In genomic region chr1:84480658-84481057, GRCh38 we compare ENCODE assay signal across 13 cellular contexts. TPM values are rescaled to one million over a fixed set of nuclear protein-coding genes. Genes with fewer than 3 reads are reported as not detected.
DNase-seq lines count a peak whose midpoint lies in the region; ATAC-seq, FAIRE-seq and TF ChIP-seq lines count a peak whose summit lies in the region.
"Had no signal": no experiment of that assay in that cellular context is flagged by ENCODE, and none has a peak within 500 bp of the region (broad histone marks: within the 10 kb centered on the region; RNA-seq: fewer than 3 reads in every experiment).

No MANE protein-coding gene starts in this region.

- H3K4me1 ChIP-seq in K562 (replicated peaks in 1 of 2; ENCODE audit: control insufficient read depth in 2 of 2, insufficient read depth in 2 of 2, low read length in 2 of 2) = peaks cover 0 to 5% of the 10 kb centered on the region in 2 experiments; a peak in 2 of 5 replicates

- no peak overlapping the region for H2AFZ ChIP-seq in K562 (ENCODE audit: low read depth, low read length)

- H3K4me1 Mint-ChIP-seq in neural crest cell (peaks cover 24% of the 10 kb centered on the region), T-helper 17 cell (peaks cover 32% of the 10 kb centered on the region)

- H3K9ac ChIP-seq in K562 (ENCODE audit: insufficient read depth in 1 of 2, low read depth in 2 of 2, low read length in 2 of 2) = peak overlapping the region in 1 of 2 experiments; percentile 92; a peak in 2 of 4 replicates

- no peaks in the 10 kb centered on the region for H3K9me1 ChIP-seq in K562 (ENCODE audit: control insufficient read depth, insufficient read depth, low read length)

- TF ChIP-seq CTCF in GM06990 (IDR thresholded peaks at IDR 0.05; ENCODE audit: insufficient read depth, low read length, poor library complexity, severe bottlenecking) (no peak), K562 (IDR thresholded peaks at IDR 0.05 in 2 of 3, conservative IDR thresholded peaks at IDR 0.05 in 1 of 3; ENCODE audit: insufficient read depth in 2 of 3, low read depth in 1 of 3, low read length in 3 of 3) (no peak), neural crest cell (conservative IDR thresholded peaks at IDR 0.05) (no peak), RWPE1 (conservative IDR thresholded peaks at IDR 0.05; ENCODE audit: low read depth) (no peak)

- DNase-seq in GM06990 (ENCODE audit: extremely low read depth, insufficient read length) = no peak
- DNase-seq in K562 (ENCODE audit: extremely low read depth in 1 of 4, low spot score in 3 of 4) = no peak
- no peak for DNase-seq in neural crest cell (ENCODE audit: low read depth, low spot score)
- no peak for DNase-seq in T-helper 17 cell
- no peak for DNase-seq in cortex of kidney (lab: John Stamatoyannopoulos, UW)
- DNase-seq in LoVo (ENCODE audit: low spot score) = no peak
- no peak for DNase-seq in RWPE1 (ENCODE audit: low spot score)
- DNase-seq: cerebellar nuclear complex; stimulated activated naive CD4-positive, alpha-beta T cell treated with Interleukin-2 at 50 U/mL for 16 hours had no signal

- WGBS in K562 (ENCODE audit: insufficient coverage, low coverage, missing lambda C conversion rate) = 27% methylated on average over 4 of the region's 4 CpGs

- H3K27me3 ChIP-seq in GM06990 (replicated peaks; ENCODE audit: control insufficient read depth, insufficient read depth, low read length) = no peaks in the 10 kb centered on the region
- no peaks in the 10 kb centered on the region; a peak in 1 of 5 replicates for H3K27me3 ChIP-seq in K562 (ENCODE audit: control insufficient read depth in 2 of 2, insufficient read depth in 2 of 2, low read length in 2 of 2)
- H3K27me3 ChIP-seq: SJSA1 had no signal

- CTCF ChIA-PET in K562 (lab: Yijun Ruan, JAX; ENCODE audit: low intra/inter-chr PET ratio) = no interaction called here
- CTCF ChIA-PET in RWPE1 (lab: Yijun Ruan, JAX) = interaction anchor here (0.6 to 1.6 kb wide), 2 partner anchors 140 to 342 kb away, joined by 4 to 5 read pairs; no protein-coding TSS in a partner anchor

- H3K27me3 Mint-ChIP-seq in neural crest cell (ENCODE audit: low read depth) = peaks cover 30% of the 10 kb centered on the region
- peaks cover 3% of the 10 kb centered on the region for H3K27me3 Mint-ChIP-seq in T-helper 17 cell

- H3K4me3 Mint-ChIP-seq in neural crest cell (peak overlapping the region; percentile 60), T-helper 17 cell (no peak overlapping the region)

- peak overlapping the region; percentile 95; the same call in 1 of the 2 replicates for H3K4me2 ChIP-seq in K562 (ENCODE audit: insufficient read depth, low read length)

- BruUV-seq in K562 (replicated peaks; lab: Mats Ljungman, UMichigan) = no TSS peak

- H3K9me3 Mint-ChIP-seq in neural crest cell = peaks cover 13% of the 10 kb centered on the region

- intact Hi-C loops in K562 (cut with micrococcal nuclease) = no loop called here

- peaks cover 9% of the 10 kb centered on the region for H3K9me3 ChIP-seq in K562 (replicated peaks; ENCODE audit: control insufficient read depth, insufficient read depth, low read depth, low read length)
- no peaks in the 10 kb centered on the region for H3K9me3 ChIP-seq in T-helper 17 cell (ENCODE audit: control insufficient read depth, low read length, poor library complexity, severe bottlenecking)
- H3K9me3 ChIP-seq: neutrophil, SJSA1 had no signal

- H3K4me3 ChIP-seq in GM06990 (replicated peaks; ENCODE audit: low read depth, low read length) (peak overlapping the region; percentile 84), K562 (peak overlapping the region; percentile 89)

- POLR2A ChIA-PET in K562 (lab: Yijun Ruan, JAX) = interaction anchor here (0.6 to 2.9 kb wide), 6 partner anchors 10 to 46 kb away, joined by 3 to 34 read pairs (median 8); partner anchors contain the start of genes GNG5 and SPATA1
- POLR2A ChIA-PET in RWPE1 (lab: Yijun Ruan, JAX; ENCODE audit: low non-redundant PET) = interaction anchor here (0.6 kb wide), 1 partner anchor 96 kb away, joined by 3 read pairs; no protein-coding TSS in a partner anchor

- TF ChIP-seq EP300 in K562 (IDR thresholded peaks at IDR 0.05; ENCODE audit: low read length) = no peak

- H3K36me3 ChIP-seq in GM06990 (ENCODE audit: control insufficient read depth, insufficient read depth, low read length) = no peaks in the 10 kb centered on the region; the same call in 1 of the 2 replicates
- peaks cover 39% of the 10 kb centered on the region for H3K36me3 ChIP-seq in K562 (ENCODE audit: control insufficient read depth, insufficient read depth, low read length)

- in situ Hi-C loops in K562 (cut with MboI) = no loop called here

- ATAC-seq in HG03342 (IDR thresholded peaks at IDR 0.05; ENCODE audit: unreplicated experiment) (peak; percentile 38), K562 (no peak), T-helper 17 cell (no peak)

- peaks cover 23% of the 10 kb centered on the region for H3K36me3 Mint-ChIP-seq in neural crest cell (ENCODE audit: low read depth)
- H3K36me3 Mint-ChIP-seq in T-helper 17 cell (ENCODE audit: low read depth) = peaks cover 9% of the 10 kb centered on the region

- no peak for TF ChIP-seq POLR2A in K562 (conservative IDR thresholded peaks at IDR 0.05)

- TF ChIP-seq RAD21 in K562 (CRISPR knock-in tag; conservative IDR thresholded peaks at IDR 0.05 in 1 of 2, IDR thresholded peaks at IDR 0.05 in 1 of 2) = no peak

- H4K20me1 ChIP-seq in K562 (replicated peaks; ENCODE audit: control insufficient read depth, insufficient read depth, low read length) = peaks cover 9% of the 10 kb centered on the region; the same call in 1 of the 2 replicates

- H3K27ac ChIP-seq in K562 (ENCODE audit: extremely low read depth, low read depth, low read length) = no peak overlapping the region; the same call in 2 of the 3 replicates
- H3K27ac ChIP-seq in RWPE1 = no peak overlapping the region
- H3K27ac ChIP-seq: SJSA1 had no signal

- H3K79me2 ChIP-seq in K562 (ENCODE audit: control insufficient read depth, insufficient read depth, low read length) = peaks cover 58% of the 10 kb centered on the region

- H3K27ac Mint-ChIP-seq in neural crest cell (ENCODE audit: unreplicated experiment) (no peak overlapping the region), T-helper 17 cell (no peak overlapping the region)

- no peak for FAIRE-seq in K562 (lab: Jason Lieb, UNC)
- FAIRE-seq: GM18507 had no signal

RNA-seq across cellular contexts. Expression of gene RPF1, which starts 1.6 kb away (rescaled TPM):
- total RNA-seq in K562 (2011; cell fraction: chromatin; rRNA removed; ENCODE audit: low replicate concordance) = 12.0 and 17.8 TPM in 2 replicates
- 9.7 and 10.0 TPM in 2 replicates for total RNA-seq in K562 (2011; cell fraction: nucleolus; rRNA removed)
- 12.6 and 12.7 TPM in 2 replicates for total RNA-seq in K562 (2011; cell fraction: nucleoplasm; rRNA removed)
- 101 and 113 TPM in 2 replicates for total RNA-seq in K562 (2014; rRNA removed)
- total RNA-seq in K562 (2014; rRNA removed; fragmentation: Illumina TruSeq; extraction: Trizol) = 90.2 and 101 TPM in 2 replicates
- 91.9 and 99.8 TPM in 2 replicates for total RNA-seq in K562 (2015; rRNA removed; fragmentation: Illumina TruSeq; extraction: Trizol)
- total RNA-seq in K562 (2021) = 52.4 and 54.8 TPM in 2 replicates
- polyA plus RNA-seq in K562 (2011; rRNA removed) = 64.8 and 88.8 TPM in 2 replicates
- polyA plus RNA-seq in K562 (2011; cell fraction: cytosol; rRNA removed) = 16.7 and 30.1 TPM in 2 replicates
- polyA plus RNA-seq in K562 (2011; cell fraction: nucleus; rRNA removed) = 10.0 and 18.1 TPM in 2 replicates
- 57.5 and 64.2 TPM in 2 replicates for polyA plus RNA-seq in K562 (2012)
- 123 and 156 TPM in 2 replicates for polyA plus RNA-seq in K562 (2014; fragmentation: Illumina TruSeq; extraction: Trizol)
- polyA plus RNA-seq in K562 (2014; fragmentation: Nextera tagmentation; extraction: Ambion mirVana) = 10 to 100 TPM; 68.0 to 84.7 TPM
- polyA plus RNA-seq in K562 (2014; rRNA removed) = 126 TPM in 2 replicates
- polyA minus RNA-seq in K562 (2011; rRNA and poly(A)+ RNA removed) = 27.9 and 28.8 TPM in 2 replicates
- polyA minus RNA-seq in K562 (2011; cell fraction: cytosol; rRNA and poly(A)+ RNA removed) = 7.4 and 14.7 TPM in 2 replicates
- 7.5 and 17.2 TPM in 2 replicates for polyA minus RNA-seq in K562 (2011; cell fraction: nucleus; rRNA and poly(A)+ RNA removed)
- 35.4 and 36.5 TPM in 2 replicates for total RNA-seq in neural crest cell
- 10 to 100 TPM; 41.0 to 52.7 TPM for total RNA-seq in T-helper 17 cell

RNA-seq across cellular contexts. Expression of gene SPATA1, which starts 25.5 kb away (rescaled TPM):
- total RNA-seq in K562 (2011; cell fraction: chromatin; rRNA removed; ENCODE audit: low replicate concordance) = 5.5 and 7.1 TPM in 2 replicates
- 5.7 and 6.8 TPM in 2 replicates for total RNA-seq in K562 (2011; cell fraction: nucleolus; rRNA removed)
- 11.4 and 15.3 TPM in 2 replicates for total RNA-seq in K562 (2011; cell fraction: nucleoplasm; rRNA removed)
- total RNA-seq in K562 (2014; rRNA removed) (0.86 TPM in 1 of 2 replicates, not detected in the other), K562 (2014; rRNA removed; fragmentation: Illumina TruSeq; extraction: Trizol) (1.5 and 1.7 TPM in 2 replicates), K562 (2015; rRNA removed; fragmentation: Illumina TruSeq; extraction: Trizol) (1.6 and 1.8 TPM in 2 replicates), K562 (2021) (2.2 and 2.3 TPM in 2 replicates), neural crest cell (1.5 and 2.3 TPM in 2 replicates), T-helper 17 cell (1 to 10 TPM in 1 of 2 donors, not detected in 1; 1.2 TPM)
- polyA plus RNA-seq in K562 (2011; rRNA removed) (1.4 and 2.9 TPM in 2 replicates), K562 (2014; fragmentation: Illumina TruSeq; extraction: Trizol) (0.79 TPM in 1 of 2 replicates, not detected in the other), K562 (2014; fragmentation: Nextera tagmentation; extraction: Ambion mirVana) (1 to 10 TPM; 1.1 TPM), K562 (2014; rRNA removed) (0.40 and 1.8 TPM in 2 replicates)
- 0.49 and 0.87 TPM in 2 replicates for polyA plus RNA-seq in K562 (2011; cell fraction: cytosol; rRNA removed)
- 2.5 and 3.7 TPM in 2 replicates for polyA plus RNA-seq in K562 (2011; cell fraction: nucleus; rRNA removed)
- 2.7 and 5.1 TPM in 2 replicates for polyA plus RNA-seq in K562 (2012)
- polyA minus RNA-seq in K562 (2011; rRNA and poly(A)+ RNA removed) = 1.2 and 3.6 TPM in 2 replicates
- polyA minus RNA-seq in K562 (2011; cell fraction: cytosol; rRNA and poly(A)+ RNA removed) = not detected in 2 replicates
- polyA minus RNA-seq in K562 (2011; cell fraction: nucleus; rRNA and poly(A)+ RNA removed) = 5.3 and 6.2 TPM in 2 replicates

RNA-seq across cellular contexts. Expression of gene GNG5, which starts 25.7 kb away (rescaled TPM):
- total RNA-seq in K562 (2011; cell fraction: chromatin; rRNA removed; ENCODE audit: low replicate concordance) = 3.8 and 8.6 TPM in 2 replicates
- 9.6 and 10.0 TPM in 2 replicates for total RNA-seq in K562 (2011; cell fraction: nucleolus; rRNA removed)
- 15.7 and 18.9 TPM in 2 replicates for total RNA-seq in K562 (2011; cell fraction: nucleoplasm; rRNA removed)
- total RNA-seq in K562 (2014; rRNA removed) = 61.9 and 71.1 TPM in 2 replicates
- 114 and 116 TPM in 2 replicates for total RNA-seq in K562 (2014; rRNA removed; fragmentation: Illumina TruSeq; extraction: Trizol)
- total RNA-seq in K562 (2015; rRNA removed; fragmentation: Illumina TruSeq; extraction: Trizol) = 150 and 155 TPM in 2 replicates
- total RNA-seq in K562 (2021) = 169 and 179 TPM in 2 replicates
- polyA plus RNA-seq in K562 (2011; rRNA removed) = 87.2 and 113 TPM in 2 replicates
- polyA plus RNA-seq in K562 (2011; cell fraction: cytosol; rRNA removed) = 92.3 and 135 TPM in 2 replicates
- 80.5 and 81.5 TPM in 2 replicates for polyA plus RNA-seq in K562 (2011; cell fraction: nucleus; rRNA removed)
- polyA plus RNA-seq in K562 (2012) = 266 and 318 TPM in 2 replicates
- 243 and 281 TPM in 2 replicates for polyA plus RNA-seq in K562 (2014; fragmentation: Illumina TruSeq; extraction: Trizol)
- polyA plus RNA-seq in K562 (2014; fragmentation: Nextera tagmentation; extraction: Ambion mirVana) = 100 to 1,000 TPM; 242 to 243 TPM
- polyA plus RNA-seq in K562 (2014; rRNA removed) = 138 and 179 TPM in 2 replicates
- polyA minus RNA-seq in K562 (2011; rRNA and poly(A)+ RNA removed) = 35.9 and 39.3 TPM in 2 replicates
- polyA minus RNA-seq in K562 (2011; cell fraction: cytosol; rRNA and poly(A)+ RNA removed) = 62.1 and 63.1 TPM in 2 replicates
- polyA minus RNA-seq in K562 (2011; cell fraction: nucleus; rRNA and poly(A)+ RNA removed) = 10.8 and 21.3 TPM in 2 replicates
- 123 and 126 TPM in 2 replicates for total RNA-seq in neural crest cell
- total RNA-seq in T-helper 17 cell = 10 to 100 TPM; 27.6 to 34.8 TPM
